1 cellular context compared by ENCODE assay signal in genomic region chr2:219369447-219369861, GRCh38.
TF ChIP-seq lines count a peak whose summit lies in the region.

No MANE protein-coding gene starts in this region.

TF ChIP-seq in endothelial cell of umbilical vein, 7 proteins besides CTCF, POLR2A, EP300 and RAD21 (continued from another document):
- no peak for TF ChIP-seq POLR2AphosphoS5 (IDR thresholded peaks at IDR 0.05; ENCODE audit: insufficient read depth, low read depth, low read length)
- no peak for TF ChIP-seq EZH2 (IDR thresholded peaks at IDR 0.05; ENCODE audit: borderline replicate concordance, low read depth, low read length, severe bottlenecking)
- no peak for TF ChIP-seq MAX (IDR thresholded peaks at IDR 0.05; ENCODE audit: insufficient read depth, insufficient read length)
- TF ChIP-seq MYC (IDR thresholded peaks at IDR 0.05; ENCODE audit: low read depth, low read length) = no peak
- no peak for TF ChIP-seq FOS (IDR thresholded peaks at IDR 0.05; ENCODE audit: borderline replicate concordance, insufficient read depth, low read length)
